ENCODE assay signal across 1 cellular context in the genomic region with DNA sequence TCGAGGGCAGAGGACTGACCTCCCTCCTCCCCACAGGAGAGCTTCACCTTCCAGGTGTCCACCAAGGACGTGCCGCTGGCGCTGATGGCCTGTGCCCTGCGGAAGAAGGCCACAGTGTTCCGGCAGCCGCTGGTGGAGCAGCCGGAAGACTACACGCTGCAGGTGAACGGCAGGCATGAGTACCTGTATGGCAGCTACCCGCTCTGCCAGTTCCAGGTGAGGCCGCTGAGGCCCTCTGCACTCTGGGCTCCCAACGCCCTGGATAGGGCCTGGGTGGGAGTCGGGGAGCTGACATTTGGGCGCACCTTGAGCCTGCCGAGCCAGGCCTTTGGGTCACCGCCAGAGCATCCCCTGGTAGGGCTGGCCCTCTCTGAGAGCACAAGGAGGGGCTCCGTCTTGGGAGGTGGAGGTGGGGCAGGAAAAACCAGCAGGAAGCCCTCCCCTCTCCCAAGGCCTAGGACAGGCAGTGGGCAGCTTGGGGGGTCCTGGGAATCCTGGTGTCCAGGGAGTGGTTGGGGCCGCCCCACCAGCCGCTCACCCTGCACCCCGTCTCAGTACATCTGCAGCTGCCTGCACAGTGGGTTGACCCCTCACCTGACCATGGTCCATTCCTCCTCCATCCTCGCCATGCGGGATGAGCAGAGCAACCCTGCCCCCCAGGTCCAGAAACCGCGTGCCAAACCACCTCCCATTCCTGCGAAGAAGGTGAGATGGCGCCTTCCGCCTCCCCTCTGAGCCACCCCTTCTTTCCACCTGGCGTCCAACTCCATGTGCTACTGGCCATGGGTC.
TF ChIP-seq lines count a peak whose summit lies in the region.

No MANE protein-coding gene starts in this region.

TF ChIP-seq in HepG2, 621 proteins besides CTCF, POLR2A, EP300 and RAD21 (continued from another document and continues in another):
- TF ChIP-seq HIVEP1 (CRISPR knock-in tag; IDR thresholded peaks at IDR 0.05) (0 out of 2 replicates have a peak, but pooled peaks have one; percentile 21), ZNF335 (CRISPR knock-in tag; IDR thresholded peaks at IDR 0.05) (no peak), ZNF12 (CRISPR knock-in tag; IDR thresholded peaks at IDR 0.05) (no peak), ETV5 (CRISPR knock-in tag; IDR thresholded peaks at IDR 0.05; ENCODE audit: borderline replicate concordance) (no peak), NR2F1 (CRISPR knock-in tag; IDR thresholded peaks at IDR 0.05) (no peak), ZNF205 (CRISPR knock-in tag; IDR thresholded peaks at IDR 0.05) (no peak), ZFP62 (CRISPR knock-in tag; IDR thresholded peaks at IDR 0.05) (no peak), SYNCRIP (IDR thresholded peaks at IDR 0.05; ENCODE audit: insufficient read depth, low read depth, low read length) (no peak), SETDB1 (CRISPR knock-in tag; IDR thresholded peaks at IDR 0.05; ENCODE audit: borderline replicate concordance) (no peak), TBX2 (CRISPR knock-in tag; IDR thresholded peaks at IDR 0.05; ENCODE audit: borderline replicate concordance) (no peak), MXI1 (IDR thresholded peaks at IDR 0.05; ENCODE audit: borderline replicate concordance, low read depth, low read length) (no peak), ARID2 (CRISPR knock-in tag; IDR thresholded peaks at IDR 0.05; ENCODE audit: borderline replicate concordance) (no peak), MTF1 (CRISPR knock-in tag; IDR thresholded peaks at IDR 0.05) (no peak), ZFP36L1 (CRISPR knock-in tag; IDR thresholded peaks at IDR 0.05) (no peak), GFI1 (CRISPR knock-in tag; IDR thresholded peaks at IDR 0.05; ENCODE audit: borderline replicate concordance) (no peak), RFX1 (IDR thresholded peaks at IDR 0.05) (no peak), ZBTB3 (CRISPR knock-in tag; IDR thresholded peaks at IDR 0.05; ENCODE audit: borderline replicate concordance, low read depth) (no peak), MAFF (IDR thresholded peaks at IDR 0.05; ENCODE audit: low read depth, low read length) (no peak), XRCC5 (optimal IDR thresholded peaks at IDR 0.05; ENCODE audit: low read length) (no peak), NCOA1 (CRISPR knock-in tag; IDR thresholded peaks at IDR 0.05) (no peak), PRPF4 (IDR thresholded peaks at IDR 0.05; ENCODE audit: low read depth, low read length, poor library complexity, severe bottlenecking) (no peak), ZNF160 (CRISPR knock-in tag; IDR thresholded peaks at IDR 0.05) (no peak), CENPX (CRISPR knock-in tag; IDR thresholded peaks at IDR 0.05) (no peak), NFYC (CRISPR knock-in tag; IDR thresholded peaks at IDR 0.05) (no peak), FOXJ3 (CRISPR knock-in tag; IDR thresholded peaks at IDR 0.05; ENCODE audit: borderline replicate concordance) (no peak), ZNF7 (CRISPR knock-in tag; IDR thresholded peaks at IDR 0.05) (no peak), RFXAP (CRISPR knock-in tag; IDR thresholded peaks at IDR 0.05; ENCODE audit: borderline replicate concordance) (no peak), U2AF2 (IDR thresholded peaks at IDR 0.05; ENCODE audit: low read depth, low read length) (no peak), PAX8 (CRISPR knock-in tag; IDR thresholded peaks at IDR 0.05; ENCODE audit: borderline replicate concordance) (no peak), ZNF331 (CRISPR knock-in tag; IDR thresholded peaks at IDR 0.05) (no peak), DR1 (CRISPR knock-in tag; IDR thresholded peaks at IDR 0.05) (no peak), SRSF1 (optimal IDR thresholded peaks at IDR 0.05; ENCODE audit: low read depth, low read length) (peak; percentile 18), NRL (CRISPR knock-in tag; IDR thresholded peaks at IDR 0.05; ENCODE audit: borderline replicate concordance) (no peak; the same call in 1 of the 2 replicates), HCFC1 (IDR thresholded peaks at IDR 0.05; ENCODE audit: low read depth, low read length) (no peak), ASH2L (IDR thresholded peaks at IDR 0.05; ENCODE audit: insufficient read length, low read depth, low read length) (no peak), ZNF17 (CRISPR knock-in tag; IDR thresholded peaks at IDR 0.05) (0 out of 2 replicates have a peak, but pooled peaks have one; percentile 54), KLF16 (CRISPR knock-in tag; IDR thresholded peaks at IDR 0.05) (no peak), ZNF432 (CRISPR knock-in tag; IDR thresholded peaks at IDR 0.05; ENCODE audit: borderline replicate concordance) (no peak)
- TF ChIP-seq, protein P1, sequence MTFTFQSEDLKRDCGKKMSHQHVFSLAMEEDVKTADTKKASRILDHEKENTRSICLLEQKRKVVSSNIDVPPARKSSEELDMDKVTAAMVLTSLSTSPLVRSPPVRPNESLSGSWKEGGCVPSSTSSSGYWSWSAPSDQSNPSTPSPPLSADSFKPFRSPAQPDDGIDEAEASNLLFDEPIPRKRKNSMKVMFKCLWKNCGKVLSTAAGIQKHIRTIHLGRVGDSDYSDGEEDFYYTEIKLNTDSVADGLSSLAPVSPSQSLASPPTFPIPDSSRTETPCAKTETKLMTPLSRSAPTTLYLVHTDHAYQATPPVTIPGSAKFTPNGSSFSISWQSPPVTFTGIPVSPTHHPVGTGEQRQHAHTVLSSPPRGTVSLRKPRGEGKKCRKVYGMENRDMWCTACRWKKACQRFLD (CRISPR knock-in tag; IDR thresholded peaks at IDR 0.05; ENCODE audit: borderline replicate concordance), result 0 out of 2 replicates have a peak, but pooled peaks have one; percentile 30
- TF ChIP-seq, protein P2, sequence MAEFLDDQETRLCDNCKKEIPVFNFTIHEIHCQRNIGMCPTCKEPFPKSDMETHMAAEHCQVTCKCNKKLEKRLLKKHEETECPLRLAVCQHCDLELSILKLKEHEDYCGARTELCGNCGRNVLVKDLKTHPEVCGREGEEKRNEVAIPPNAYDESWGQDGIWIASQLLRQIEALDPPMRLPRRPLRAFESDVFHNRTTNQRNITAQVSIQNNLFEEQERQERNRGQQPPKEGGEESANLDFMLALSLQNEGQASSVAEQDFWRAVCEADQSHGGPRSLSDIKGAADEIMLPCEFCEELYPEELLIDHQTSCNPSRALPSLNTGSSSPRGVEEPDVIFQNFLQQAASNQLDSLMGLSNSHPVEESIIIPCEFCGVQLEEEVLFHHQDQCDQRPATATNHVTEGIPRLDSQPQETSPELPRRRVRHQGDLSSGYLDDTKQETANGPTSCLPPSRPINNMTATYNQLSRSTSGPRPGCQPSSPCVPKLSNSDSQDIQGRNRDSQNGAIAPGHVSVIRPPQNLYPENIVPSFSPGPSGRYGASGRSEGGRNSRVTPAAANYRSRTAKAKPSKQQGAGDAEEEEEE (CRISPR knock-in tag; IDR thresholded peaks at IDR 0.05; ENCODE audit: borderline replicate concordance), result no peak
- TF ChIP-seq, protein P3, sequence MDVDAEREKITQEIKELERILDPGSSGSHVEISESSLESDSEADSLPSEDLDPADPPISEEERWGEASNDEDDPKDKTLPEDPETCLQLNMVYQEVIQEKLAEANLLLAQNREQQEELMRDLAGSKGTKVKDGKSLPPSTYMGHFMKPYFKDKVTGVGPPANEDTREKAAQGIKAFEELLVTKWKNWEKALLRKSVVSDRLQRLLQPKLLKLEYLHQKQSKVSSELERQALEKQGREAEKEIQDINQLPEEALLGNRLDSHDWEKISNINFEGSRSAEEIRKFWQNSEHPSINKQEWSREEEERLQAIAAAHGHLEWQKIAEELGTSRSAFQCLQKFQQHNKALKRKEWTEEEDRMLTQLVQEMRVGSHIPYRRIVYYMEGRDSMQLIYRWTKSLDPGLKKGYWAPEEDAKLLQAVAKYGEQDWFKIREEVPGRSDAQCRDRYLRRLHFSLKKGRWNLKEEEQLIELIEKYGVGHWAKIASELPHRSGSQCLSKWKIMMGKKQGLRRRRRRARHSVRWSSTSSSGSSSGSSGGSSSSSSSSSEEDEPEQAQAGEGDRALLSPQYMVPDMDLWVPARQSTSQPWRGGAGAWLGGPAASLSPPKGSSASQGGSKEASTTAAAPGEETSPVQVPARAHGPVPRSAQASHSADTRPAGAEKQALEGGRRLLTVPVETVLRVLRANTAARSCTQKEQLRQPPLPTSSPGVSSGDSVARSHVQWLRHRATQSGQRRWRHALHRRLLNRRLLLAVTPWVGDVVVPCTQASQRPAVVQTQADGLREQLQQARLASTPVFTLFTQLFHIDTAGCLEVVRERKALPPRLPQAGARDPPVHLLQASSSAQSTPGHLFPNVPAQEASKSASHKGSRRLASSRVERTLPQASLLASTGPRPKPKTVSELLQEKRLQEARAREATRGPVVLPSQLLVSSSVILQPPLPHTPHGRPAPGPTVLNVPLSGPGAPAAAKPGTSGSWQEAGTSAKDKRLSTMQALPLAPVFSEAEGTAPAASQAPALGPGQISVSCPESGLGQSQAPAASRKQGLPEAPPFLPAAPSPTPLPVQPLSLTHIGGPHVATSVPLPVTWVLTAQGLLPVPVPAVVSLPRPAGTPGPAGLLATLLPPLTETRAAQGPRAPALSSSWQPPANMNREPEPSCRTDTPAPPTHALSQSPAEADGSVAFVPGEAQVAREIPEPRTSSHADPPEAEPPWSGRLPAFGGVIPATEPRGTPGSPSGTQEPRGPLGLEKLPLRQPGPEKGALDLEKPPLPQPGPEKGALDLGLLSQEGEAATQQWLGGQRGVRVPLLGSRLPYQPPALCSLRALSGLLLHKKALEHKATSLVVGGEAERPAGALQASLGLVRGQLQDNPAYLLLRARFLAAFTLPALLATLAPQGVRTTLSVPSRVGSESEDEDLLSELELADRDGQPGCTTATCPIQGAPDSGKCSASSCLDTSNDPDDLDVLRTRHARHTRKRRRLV (CRISPR knock-in tag; IDR thresholded peaks at IDR 0.05), result no peak
- TF ChIP-seq, protein P4, sequence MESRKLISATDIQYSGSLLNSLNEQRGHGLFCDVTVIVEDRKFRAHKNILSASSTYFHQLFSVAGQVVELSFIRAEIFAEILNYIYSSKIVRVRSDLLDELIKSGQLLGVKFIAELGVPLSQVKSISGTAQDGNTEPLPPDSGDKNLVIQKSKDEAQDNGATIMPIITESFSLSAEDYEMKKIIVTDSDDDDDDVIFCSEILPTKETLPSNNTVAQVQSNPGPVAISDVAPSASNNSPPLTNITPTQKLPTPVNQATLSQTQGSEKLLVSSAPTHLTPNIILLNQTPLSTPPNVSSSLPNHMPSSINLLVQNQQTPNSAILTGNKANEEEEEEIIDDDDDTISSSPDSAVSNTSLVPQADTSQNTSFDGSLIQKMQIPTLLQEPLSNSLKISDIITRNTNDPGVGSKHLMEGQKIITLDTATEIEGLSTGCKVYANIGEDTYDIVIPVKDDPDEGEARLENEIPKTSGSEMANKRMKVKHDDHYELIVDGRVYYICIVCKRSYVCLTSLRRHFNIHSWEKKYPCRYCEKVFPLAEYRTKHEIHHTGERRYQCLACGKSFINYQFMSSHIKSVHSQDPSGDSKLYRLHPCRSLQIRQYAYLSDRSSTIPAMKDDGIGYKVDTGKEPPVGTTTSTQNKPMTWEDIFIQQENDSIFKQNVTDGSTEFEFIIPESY (CRISPR knock-in tag; IDR thresholded peaks at IDR 0.05), result peak; percentile 89
- TF ChIP-seq, protein P5, sequence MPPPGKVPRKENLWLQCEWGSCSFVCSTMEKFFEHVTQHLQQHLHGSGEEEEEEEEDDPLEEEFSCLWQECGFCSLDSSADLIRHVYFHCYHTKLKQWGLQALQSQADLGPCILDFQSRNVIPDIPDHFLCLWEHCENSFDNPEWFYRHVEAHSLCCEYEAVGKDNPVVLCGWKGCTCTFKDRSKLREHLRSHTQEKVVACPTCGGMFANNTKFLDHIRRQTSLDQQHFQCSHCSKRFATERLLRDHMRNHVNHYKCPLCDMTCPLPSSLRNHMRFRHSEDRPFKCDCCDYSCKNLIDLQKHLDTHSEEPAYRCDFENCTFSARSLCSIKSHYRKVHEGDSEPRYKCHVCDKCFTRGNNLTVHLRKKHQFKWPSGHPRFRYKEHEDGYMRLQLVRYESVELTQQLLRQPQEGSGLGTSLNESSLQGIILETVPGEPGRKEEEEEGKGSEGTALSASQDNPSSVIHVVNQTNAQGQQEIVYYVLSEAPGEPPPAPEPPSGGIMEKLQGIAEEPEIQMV (CRISPR knock-in tag; IDR thresholded peaks at IDR 0.05; ENCODE audit: low read depth), result no peak
- TF ChIP-seq, protein P6, sequence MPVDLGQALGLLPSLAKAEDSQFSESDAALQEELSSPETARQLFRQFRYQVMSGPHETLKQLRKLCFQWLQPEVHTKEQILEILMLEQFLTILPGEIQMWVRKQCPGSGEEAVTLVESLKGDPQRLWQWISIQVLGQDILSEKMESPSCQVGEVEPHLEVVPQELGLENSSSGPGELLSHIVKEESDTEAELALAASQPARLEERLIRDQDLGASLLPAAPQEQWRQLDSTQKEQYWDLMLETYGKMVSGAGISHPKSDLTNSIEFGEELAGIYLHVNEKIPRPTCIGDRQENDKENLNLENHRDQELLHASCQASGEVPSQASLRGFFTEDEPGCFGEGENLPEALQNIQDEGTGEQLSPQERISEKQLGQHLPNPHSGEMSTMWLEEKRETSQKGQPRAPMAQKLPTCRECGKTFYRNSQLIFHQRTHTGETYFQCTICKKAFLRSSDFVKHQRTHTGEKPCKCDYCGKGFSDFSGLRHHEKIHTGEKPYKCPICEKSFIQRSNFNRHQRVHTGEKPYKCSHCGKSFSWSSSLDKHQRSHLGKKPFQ (CRISPR knock-in tag; IDR thresholded peaks at IDR 0.05; ENCODE audit: insufficient replicate concordance), result no peak
- TF ChIP-seq, protein P7, sequence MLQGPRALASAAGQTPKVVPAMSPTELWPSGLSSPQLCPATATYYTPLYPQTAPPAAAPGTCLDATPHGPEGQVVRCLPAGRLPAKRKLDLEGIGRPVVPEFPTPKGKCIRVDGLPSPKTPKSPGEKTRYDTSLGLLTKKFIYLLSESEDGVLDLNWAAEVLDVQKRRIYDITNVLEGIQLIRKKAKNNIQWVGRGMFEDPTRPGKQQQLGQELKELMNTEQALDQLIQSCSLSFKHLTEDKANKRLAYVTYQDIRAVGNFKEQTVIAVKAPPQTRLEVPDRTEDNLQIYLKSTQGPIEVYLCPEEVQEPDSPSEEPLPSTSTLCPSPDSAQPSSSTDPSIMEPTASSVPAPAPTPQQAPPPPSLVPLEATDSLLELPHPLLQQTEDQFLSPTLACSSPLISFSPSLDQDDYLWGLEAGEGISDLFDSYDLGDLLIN (CRISPR knock-in tag; IDR thresholded peaks at IDR 0.05; ENCODE audit: borderline replicate concordance), result no peak
- TF ChIP-seq, protein P8, sequence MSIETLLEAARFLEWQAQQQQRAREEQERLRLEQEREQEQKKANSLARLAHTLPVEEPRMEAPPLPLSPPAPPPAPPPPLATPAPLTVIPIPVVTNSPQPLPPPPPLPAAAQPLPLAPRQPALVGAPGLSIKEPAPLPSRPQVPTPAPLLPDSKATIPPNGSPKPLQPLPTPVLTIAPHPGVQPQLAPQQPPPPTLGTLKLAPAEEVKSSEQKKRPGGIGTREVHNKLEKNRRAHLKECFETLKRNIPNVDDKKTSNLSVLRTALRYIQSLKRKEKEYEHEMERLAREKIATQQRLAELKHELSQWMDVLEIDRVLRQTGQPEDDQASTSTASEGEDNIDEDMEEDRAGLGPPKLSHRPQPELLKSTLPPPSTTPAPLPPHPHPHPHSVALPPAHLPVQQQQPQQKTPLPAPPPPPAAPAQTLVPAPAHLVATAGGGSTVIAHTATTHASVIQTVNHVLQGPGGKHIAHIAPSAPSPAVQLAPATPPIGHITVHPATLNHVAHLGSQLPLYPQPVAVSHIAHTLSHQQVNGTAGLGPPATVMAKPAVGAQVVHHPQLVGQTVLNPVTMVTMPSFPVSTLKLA (IDR thresholded peaks at IDR 0.05), result no peak
